In genomic region chr11:65487467-65488272, GRCh38 we compare ENCODE assay signal across 8 cellular contexts. TPM values are rescaled to one million over a fixed set of nuclear protein-coding genes. Genes with fewer than 3 reads are reported as not detected.
DNase-seq lines count a peak whose midpoint lies in the region; ATAC-seq and TF ChIP-seq lines count a peak whose summit lies in the region.

No MANE protein-coding gene starts in this region.

- peak overlapping the region; percentile 78 for H3K4me3 Mint-ChIP-seq in type B pancreatic cell

- no peaks in the 10 kb centered on the region for H3K27me3 ChIP-seq in mucosa of rectum (ENCODE audit: control insufficient read depth in 2 of 2, insufficient read depth in 2 of 2, low read length in 2 of 2)

- DNase-seq in ELF-1 (ENCODE audit: low read depth, low spot score) (peak; percentile 100), NCI-H2171 treated with DMSO at 0.1 percent for 48 hours (lab: John Stamatoyannopoulos, UW) (peak; percentile 100), fibroblast of mammary gland (ENCODE audit: low read depth) (peak; percentile 100), type B pancreatic cell (ENCODE audit: extremely low spot score, unreplicated experiment) (peak; percentile 95)

- H3K27ac ChIP-seq in mucosa of rectum (ENCODE audit: low read depth in 2 of 2, low read length in 2 of 2), result peak overlapping the region; percentile 92 to 96

- H3K36me3 Mint-ChIP-seq in type B pancreatic cell, result no peaks in the 10 kb centered on the region

- no peaks in the 10 kb centered on the region for H3K9me3 ChIP-seq in mucosa of rectum (ENCODE audit: control insufficient read depth in 2 of 2, low read length in 2 of 2)

- no peaks in the 10 kb centered on the region for H3K9me3 Mint-ChIP-seq in type B pancreatic cell

- H3K4me1 Mint-ChIP-seq in type B pancreatic cell (ENCODE audit: unreplicated experiment), result peaks cover 57% of the 10 kb centered on the region

- ATAC-seq in HG02759 (IDR thresholded peaks at IDR 0.05; ENCODE audit: unreplicated experiment) (peak; percentile 51), GM18873 (IDR thresholded peaks at IDR 0.05; ENCODE audit: low FRiP score, unreplicated experiment) (no peak)

- peaks cover 57 to 65% of the 10 kb centered on the region in 2 donors for H3K4me1 ChIP-seq in mucosa of rectum (ENCODE audit: control insufficient read depth in 2 of 2, insufficient read depth in 2 of 2, low read length in 2 of 2)

- H3K4me3 ChIP-seq in WI38 (ENCODE audit: low read depth, low read length) (peak overlapping the region; percentile 5; the same call in 1 of the 2 replicates), fibroblast of mammary gland (ENCODE audit: control insufficient read depth, low read depth, low read length) (peak overlapping the region; percentile 3), mucosa of rectum (ENCODE audit: low read length in 2 of 2) (peak overlapping the region; percentile 37 to 44)

- H3K36me3 ChIP-seq in mucosa of rectum (ENCODE audit: control insufficient read depth in 2 of 2, insufficient read depth in 2 of 2, low read length in 2 of 2), result no peaks in the 10 kb centered on the region

- H3K9ac ChIP-seq in mucosa of rectum (ENCODE audit: low read depth in 1 of 2, low read length in 2 of 2), result peak overlapping the region; percentile 68 to 77

- TF ChIP-seq CTCF in WI38 (IDR thresholded peaks at IDR 0.05; ENCODE audit: low read depth, low read length), result no peak
- TF ChIP-seq CTCF in fibroblast of mammary gland (conservative IDR thresholded peaks at IDR 0.05; ENCODE audit: control insufficient read depth, insufficient read depth, low read depth, low read length), result no peak
- TF ChIP-seq CTCF in type B pancreatic cell (conservative IDR thresholded peaks at IDR 0.05), result no peak

- peak overlapping the region; percentile 94 for H3K27ac Mint-ChIP-seq in type B pancreatic cell

- no peaks in the 10 kb centered on the region for H3K27me3 Mint-ChIP-seq in type B pancreatic cell

RNA-seq across cellular contexts. Expression of gene MALAT1, which starts 11.2 kb away (rescaled TPM):
- total RNA-seq in type B pancreatic cell (ENCODE audit: low replicate concordance), result 4,133 and 6,276 TPM in 2 replicates

RNA-seq across cellular contexts. Expression of gene SCYL1, which starts 37.2 kb away (rescaled TPM):
- total RNA-seq in type B pancreatic cell (ENCODE audit: low replicate concordance), result 79.4 and 80.4 TPM in 2 replicates
